In the genomic region with DNA sequence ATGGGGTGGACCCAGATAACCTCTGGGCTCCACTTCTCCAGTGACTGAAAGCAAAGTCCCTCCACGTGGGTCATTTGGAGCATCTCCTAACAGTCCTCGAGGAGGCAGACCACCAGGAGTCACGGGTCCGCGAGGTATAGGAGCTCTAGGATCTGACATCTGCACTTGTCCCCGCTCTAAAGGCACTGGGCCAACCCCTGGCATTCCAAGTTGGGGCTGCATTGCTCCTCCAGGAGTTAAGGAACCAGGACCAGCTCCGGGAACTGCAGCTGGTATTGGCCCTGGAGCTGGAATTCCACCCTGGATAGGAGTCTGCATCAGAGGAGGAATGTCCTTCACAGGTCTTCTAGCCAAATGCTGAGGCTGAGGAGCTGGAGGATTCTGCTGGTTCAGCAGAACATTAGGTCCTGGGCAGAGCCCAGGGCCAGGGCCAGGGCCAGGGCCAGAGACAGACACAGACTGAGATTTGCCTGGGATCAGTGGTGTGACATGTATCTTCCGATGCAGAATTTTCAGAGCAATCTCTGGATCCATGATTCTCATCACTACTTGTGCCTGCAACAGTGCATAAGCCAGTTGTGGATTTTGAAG, we compare ENCODE assay signal across 8 cellular contexts. TPM values are rescaled to one million over a fixed set of nuclear protein-coding genes. Genes with fewer than 3 reads are reported as not detected.
DNase-seq lines count a peak whose midpoint lies in the region; ATAC-seq, FAIRE-seq and TF ChIP-seq lines count a peak whose summit lies in the region.

No MANE protein-coding gene starts in this region.

- H3K4me1 ChIP-seq in A549 (peaks cover 7% of the 10 kb centered on the region; the same call in 2 of the 3 replicates), mucosa of stomach (ENCODE audit: control insufficient read depth, insufficient read depth, low read length) (peaks cover 18% of the 10 kb centered on the region)

- H3K36me3 ChIP-seq in mucosa of stomach (ENCODE audit: control insufficient read depth, insufficient read depth, low read length), result no peaks in the 10 kb centered on the region

- CTCF ChIA-PET in A549 (lab: Yijun Ruan, JAX), result interaction anchor here (2.0 kb wide), 1 partner anchor 16 kb away, joined by 5 read pairs; no protein-coding TSS in a partner anchor

- TF ChIP-seq RAD21 in A549 (conservative IDR thresholded peaks at IDR 0.05 in 1 of 2, IDR thresholded peaks at IDR 0.05 in 1 of 2), result no peak

- FAIRE-seq in A549 (lab: Jason Lieb, UNC), result no peak

- DNase-seq in A549 (ENCODE audit: low read depth in 1 of 2, low spot score in 1 of 2), result no peak
- DNase-seq in Jurkat, Clone E6-1 (ENCODE audit: low read depth, low spot score), result no peak
- DNase-seq in coronary artery (ENCODE audit: low spot score), result no peak
- DNase-seq in cortex of kidney (lab: John Stamatoyannopoulos, UW), result no peak
- no peak for DNase-seq in NCI-H1417 treated with DMSO at 0.1 percent for 48 hours (lab: John Stamatoyannopoulos, UW)
- no peak for DNase-seq in DMS79 treated with DMSO at 0.1 percent for 48 hours (lab: John Stamatoyannopoulos, UW)

- H3K4me2 ChIP-seq in A549, result peak overlapping the region; percentile 95

- no peaks in the 10 kb centered on the region for H3K27me3 ChIP-seq in mucosa of stomach (ENCODE audit: control insufficient read depth, insufficient read depth, low read length)

- peak overlapping the region; percentile 93 to 95 for H3K27ac ChIP-seq in A549
- peak overlapping the region; percentile 87 to 90 for H3K27ac ChIP-seq in coronary artery

- TF ChIP-seq CTCF in A549 (IDR thresholded peaks at IDR 0.05) (no peak), coronary artery (IDR thresholded peaks at IDR 0.05) (no peak)

- H3K4me3 ChIP-seq in A549 (peak overlapping the region; percentile 90), coronary artery (peak overlapping the region; percentile 90), mucosa of stomach (ENCODE audit: low read length) (peak overlapping the region; percentile 86)
- H3K4me3 ChIP-seq in Jurkat, Clone E6-1 (ENCODE audit: low read length), result peak overlapping the region; percentile 97

- WGBS in A549 (ENCODE audit: missing lambda C conversion rate), result 59% methylated on average over 3 of the region's 8 CpGs

- POLR2A ChIA-PET in A549 (lab: Yijun Ruan, JAX), result no interaction called here

- peak in 1 of 2 experiments; percentile 13; a peak in 2 of 6 replicates for ATAC-seq in A549
- no peak for ATAC-seq in GM21367 (IDR thresholded peaks at IDR 0.05; ENCODE audit: unreplicated experiment)

- H3K9me3 ChIP-seq in A549, result no peaks in the 10 kb centered on the region
- H3K9me3 ChIP-seq in mucosa of stomach (ENCODE audit: control insufficient read depth, low read length), result no peaks in the 10 kb centered on the region

- peak overlapping the region; percentile 65 for H3K9ac ChIP-seq in mucosa of stomach (ENCODE audit: low read length)

- TF ChIP-seq EP300 in A549 (IDR thresholded peaks at IDR 0.05), result no peak

- TF ChIP-seq POLR2A in A549 (IDR thresholded peaks at IDR 0.05; ENCODE audit: low read length), result no peak

TF ChIP-seq in A549, 52 proteins besides CTCF, POLR2A, EP300 and RAD21:
- TF ChIP-seq FOXS1 (CRISPR knock-in tag; IDR thresholded peaks at IDR 0.05) (no peak), HOXA7 (CRISPR knock-in tag; IDR thresholded peaks at IDR 0.05) (no peak), MAFK (IDR thresholded peaks at IDR 0.05; ENCODE audit: partially characterized antibody) (peak; percentile 78)
- TF ChIP-seq, protein P1, sequence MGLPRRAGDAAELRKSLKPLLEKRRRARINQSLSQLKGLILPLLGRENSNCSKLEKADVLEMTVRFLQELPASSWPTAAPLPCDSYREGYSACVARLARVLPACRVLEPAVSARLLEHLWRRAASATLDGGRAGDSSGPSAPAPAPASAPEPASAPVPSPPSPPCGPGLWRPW (IDR thresholded peaks at IDR 0.05), result no peak

RNA-seq across cellular contexts. Expression of a gene that starts 0.8 kb away (rescaled TPM):
- polyA plus RNA-seq in A549 (2011; rRNA removed) (9.4 and 11.6 TPM in 2 replicates), A549 (2017; fragmentation: RNase III; extraction: RNeasy Plus Mini Kit Qiagen cat#74134 plus additional on column Dnase treatment) (17.3 to 19.3 TPM (median 18.2 TPM) in 3 replicates)
- 4.1 and 5.0 TPM in 2 replicates for polyA plus RNA-seq in A549 (2012; cell fraction: cytosol; rRNA removed)
- 4.4 and 6.5 TPM in 2 replicates for polyA plus RNA-seq in A549 (2012; cell fraction: nucleus; rRNA removed)
- 7.6 and 8.8 TPM in 2 replicates for polyA minus RNA-seq in A549 (2011; rRNA and poly(A)+ RNA removed)
- 35.9 TPM for polyA plus RNA-seq in Jurkat, Clone E6-1 (2012; ENCODE audit: insufficient read depth, insufficient read length)
